1 cellular context compared by ENCODE assay signal in the genomic region with DNA sequence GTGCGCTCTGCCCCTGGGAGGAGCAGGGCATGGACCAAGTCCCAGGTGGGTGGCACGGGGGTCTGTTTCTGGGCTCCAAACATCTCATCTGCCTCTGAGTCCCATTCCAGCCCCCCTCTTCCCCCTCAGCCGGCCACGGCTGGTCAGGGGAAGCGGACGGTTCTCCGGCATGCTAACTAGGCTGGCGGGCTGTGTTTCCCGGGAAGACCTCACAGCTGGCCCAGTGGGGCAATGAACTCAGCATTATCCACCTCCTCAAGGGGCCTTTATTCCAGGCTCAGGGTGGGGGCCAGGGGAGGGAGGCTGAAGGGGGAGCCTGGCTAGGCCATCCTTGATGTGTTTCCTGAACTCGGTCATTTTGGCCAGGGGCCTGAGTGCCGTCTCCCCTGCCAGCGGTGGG.
TF ChIP-seq lines count a peak whose summit lies in the region.

No MANE protein-coding gene starts in this region.

TF ChIP-seq in HepG2, 621 proteins besides CTCF, POLR2A, EP300 and RAD21:
- TF ChIP-seq, protein P1, sequence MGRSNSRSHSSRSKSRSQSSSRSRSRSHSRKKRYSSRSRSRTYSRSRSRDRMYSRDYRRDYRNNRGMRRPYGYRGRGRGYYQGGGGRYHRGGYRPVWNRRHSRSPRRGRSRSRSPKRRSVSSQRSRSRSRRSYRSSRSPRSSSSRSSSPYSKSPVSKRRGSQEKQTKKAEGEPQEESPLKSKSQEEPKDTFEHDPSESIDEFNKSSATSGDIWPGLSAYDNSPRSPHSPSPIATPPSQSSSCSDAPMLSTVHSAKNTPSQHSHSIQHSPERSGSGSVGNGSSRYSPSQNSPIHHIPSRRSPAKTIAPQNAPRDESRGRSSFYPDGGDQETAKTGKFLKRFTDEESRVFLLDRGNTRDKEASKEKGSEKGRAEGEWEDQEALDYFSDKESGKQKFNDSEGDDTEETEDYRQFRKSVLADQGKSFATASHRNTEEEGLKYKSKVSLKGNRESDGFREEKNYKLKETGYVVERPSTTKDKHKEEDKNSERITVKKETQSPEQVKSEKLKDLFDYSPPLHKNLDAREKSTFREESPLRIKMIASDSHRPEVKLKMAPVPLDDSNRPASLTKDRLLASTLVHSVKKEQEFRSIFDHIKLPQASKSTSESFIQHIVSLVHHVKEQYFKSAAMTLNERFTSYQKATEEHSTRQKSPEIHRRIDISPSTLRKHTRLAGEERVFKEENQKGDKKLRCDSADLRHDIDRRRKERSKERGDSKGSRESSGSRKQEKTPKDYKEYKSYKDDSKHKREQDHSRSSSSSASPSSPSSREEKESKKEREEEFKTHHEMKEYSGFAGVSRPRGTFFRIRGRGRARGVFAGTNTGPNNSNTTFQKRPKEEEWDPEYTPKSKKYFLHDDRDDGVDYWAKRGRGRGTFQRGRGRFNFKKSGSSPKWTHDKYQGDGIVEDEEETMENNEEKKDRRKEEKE (IDR thresholded peaks at IDR 0.05): no peak
- TF ChIP-seq, protein P2, sequence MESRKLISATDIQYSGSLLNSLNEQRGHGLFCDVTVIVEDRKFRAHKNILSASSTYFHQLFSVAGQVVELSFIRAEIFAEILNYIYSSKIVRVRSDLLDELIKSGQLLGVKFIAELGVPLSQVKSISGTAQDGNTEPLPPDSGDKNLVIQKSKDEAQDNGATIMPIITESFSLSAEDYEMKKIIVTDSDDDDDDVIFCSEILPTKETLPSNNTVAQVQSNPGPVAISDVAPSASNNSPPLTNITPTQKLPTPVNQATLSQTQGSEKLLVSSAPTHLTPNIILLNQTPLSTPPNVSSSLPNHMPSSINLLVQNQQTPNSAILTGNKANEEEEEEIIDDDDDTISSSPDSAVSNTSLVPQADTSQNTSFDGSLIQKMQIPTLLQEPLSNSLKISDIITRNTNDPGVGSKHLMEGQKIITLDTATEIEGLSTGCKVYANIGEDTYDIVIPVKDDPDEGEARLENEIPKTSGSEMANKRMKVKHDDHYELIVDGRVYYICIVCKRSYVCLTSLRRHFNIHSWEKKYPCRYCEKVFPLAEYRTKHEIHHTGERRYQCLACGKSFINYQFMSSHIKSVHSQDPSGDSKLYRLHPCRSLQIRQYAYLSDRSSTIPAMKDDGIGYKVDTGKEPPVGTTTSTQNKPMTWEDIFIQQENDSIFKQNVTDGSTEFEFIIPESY (CRISPR knock-in tag; IDR thresholded peaks at IDR 0.05): peak; percentile 21; the same call in 1 of the 2 replicates
